ENCODE assay signal across 1 cellular context in the genomic region with DNA sequence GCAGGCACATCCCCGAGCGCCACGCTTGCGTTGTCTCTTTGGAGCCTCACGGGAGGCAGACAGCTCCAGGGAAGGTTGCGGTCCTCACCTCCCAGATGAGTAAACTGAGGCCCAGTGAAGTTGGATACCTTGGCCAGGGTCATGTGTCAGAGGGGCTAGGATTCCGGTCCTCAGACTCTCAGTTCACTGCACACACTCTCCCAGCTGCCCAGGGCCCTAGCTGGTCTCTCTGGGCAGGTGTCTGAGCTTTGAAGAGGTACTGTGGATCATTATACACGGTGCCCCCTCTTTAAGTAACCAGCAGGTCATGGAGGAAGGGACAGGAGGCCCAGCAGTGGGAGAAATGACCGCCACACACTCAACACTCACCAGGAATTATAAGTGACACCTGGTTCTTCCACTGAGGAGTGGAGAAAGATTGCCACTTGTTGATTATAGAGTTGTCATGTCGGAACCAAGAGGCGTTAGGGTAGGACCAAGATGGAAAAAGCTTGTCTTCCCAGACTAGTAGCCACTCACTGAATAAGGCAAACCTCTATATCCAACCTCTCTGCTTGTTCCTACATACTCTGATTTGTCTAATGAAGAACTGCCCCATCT.
TF ChIP-seq lines count a peak whose summit lies in the region.

No MANE protein-coding gene starts in this region.

TF ChIP-seq in HepG2, 621 proteins besides CTCF, POLR2A, EP300 and RAD21 (continues in another document):
- TF ChIP-seq, protein P1, sequence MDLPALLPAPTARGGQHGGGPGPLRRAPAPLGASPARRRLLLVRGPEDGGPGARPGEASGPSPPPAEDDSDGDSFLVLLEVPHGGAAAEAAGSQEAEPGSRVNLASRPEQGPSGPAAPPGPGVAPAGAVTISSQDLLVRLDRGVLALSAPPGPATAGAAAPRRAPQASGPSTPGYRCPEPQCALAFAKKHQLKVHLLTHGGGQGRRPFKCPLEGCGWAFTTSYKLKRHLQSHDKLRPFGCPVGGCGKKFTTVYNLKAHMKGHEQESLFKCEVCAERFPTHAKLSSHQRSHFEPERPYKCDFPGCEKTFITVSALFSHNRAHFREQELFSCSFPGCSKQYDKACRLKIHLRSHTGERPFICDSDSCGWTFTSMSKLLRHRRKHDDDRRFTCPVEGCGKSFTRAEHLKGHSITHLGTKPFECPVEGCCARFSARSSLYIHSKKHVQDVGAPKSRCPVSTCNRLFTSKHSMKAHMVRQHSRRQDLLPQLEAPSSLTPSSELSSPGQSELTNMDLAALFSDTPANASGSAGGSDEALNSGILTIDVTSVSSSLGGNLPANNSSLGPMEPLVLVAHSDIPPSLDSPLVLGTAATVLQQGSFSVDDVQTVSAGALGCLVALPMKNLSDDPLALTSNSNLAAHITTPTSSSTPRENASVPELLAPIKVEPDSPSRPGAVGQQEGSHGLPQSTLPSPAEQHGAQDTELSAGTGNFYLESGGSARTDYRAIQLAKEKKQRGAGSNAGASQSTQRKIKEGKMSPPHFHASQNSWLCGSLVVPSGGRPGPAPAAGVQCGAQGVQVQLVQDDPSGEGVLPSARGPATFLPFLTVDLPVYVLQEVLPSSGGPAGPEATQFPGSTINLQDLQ (CRISPR knock-in tag; IDR thresholded peaks at IDR 0.05) = 0 out of 2 replicates have a peak, but pooled peaks have one; percentile 12
- no peak for TF ChIP-seq ARNT (IDR thresholded peaks at IDR 0.05)
- TF ChIP-seq, protein P2, sequence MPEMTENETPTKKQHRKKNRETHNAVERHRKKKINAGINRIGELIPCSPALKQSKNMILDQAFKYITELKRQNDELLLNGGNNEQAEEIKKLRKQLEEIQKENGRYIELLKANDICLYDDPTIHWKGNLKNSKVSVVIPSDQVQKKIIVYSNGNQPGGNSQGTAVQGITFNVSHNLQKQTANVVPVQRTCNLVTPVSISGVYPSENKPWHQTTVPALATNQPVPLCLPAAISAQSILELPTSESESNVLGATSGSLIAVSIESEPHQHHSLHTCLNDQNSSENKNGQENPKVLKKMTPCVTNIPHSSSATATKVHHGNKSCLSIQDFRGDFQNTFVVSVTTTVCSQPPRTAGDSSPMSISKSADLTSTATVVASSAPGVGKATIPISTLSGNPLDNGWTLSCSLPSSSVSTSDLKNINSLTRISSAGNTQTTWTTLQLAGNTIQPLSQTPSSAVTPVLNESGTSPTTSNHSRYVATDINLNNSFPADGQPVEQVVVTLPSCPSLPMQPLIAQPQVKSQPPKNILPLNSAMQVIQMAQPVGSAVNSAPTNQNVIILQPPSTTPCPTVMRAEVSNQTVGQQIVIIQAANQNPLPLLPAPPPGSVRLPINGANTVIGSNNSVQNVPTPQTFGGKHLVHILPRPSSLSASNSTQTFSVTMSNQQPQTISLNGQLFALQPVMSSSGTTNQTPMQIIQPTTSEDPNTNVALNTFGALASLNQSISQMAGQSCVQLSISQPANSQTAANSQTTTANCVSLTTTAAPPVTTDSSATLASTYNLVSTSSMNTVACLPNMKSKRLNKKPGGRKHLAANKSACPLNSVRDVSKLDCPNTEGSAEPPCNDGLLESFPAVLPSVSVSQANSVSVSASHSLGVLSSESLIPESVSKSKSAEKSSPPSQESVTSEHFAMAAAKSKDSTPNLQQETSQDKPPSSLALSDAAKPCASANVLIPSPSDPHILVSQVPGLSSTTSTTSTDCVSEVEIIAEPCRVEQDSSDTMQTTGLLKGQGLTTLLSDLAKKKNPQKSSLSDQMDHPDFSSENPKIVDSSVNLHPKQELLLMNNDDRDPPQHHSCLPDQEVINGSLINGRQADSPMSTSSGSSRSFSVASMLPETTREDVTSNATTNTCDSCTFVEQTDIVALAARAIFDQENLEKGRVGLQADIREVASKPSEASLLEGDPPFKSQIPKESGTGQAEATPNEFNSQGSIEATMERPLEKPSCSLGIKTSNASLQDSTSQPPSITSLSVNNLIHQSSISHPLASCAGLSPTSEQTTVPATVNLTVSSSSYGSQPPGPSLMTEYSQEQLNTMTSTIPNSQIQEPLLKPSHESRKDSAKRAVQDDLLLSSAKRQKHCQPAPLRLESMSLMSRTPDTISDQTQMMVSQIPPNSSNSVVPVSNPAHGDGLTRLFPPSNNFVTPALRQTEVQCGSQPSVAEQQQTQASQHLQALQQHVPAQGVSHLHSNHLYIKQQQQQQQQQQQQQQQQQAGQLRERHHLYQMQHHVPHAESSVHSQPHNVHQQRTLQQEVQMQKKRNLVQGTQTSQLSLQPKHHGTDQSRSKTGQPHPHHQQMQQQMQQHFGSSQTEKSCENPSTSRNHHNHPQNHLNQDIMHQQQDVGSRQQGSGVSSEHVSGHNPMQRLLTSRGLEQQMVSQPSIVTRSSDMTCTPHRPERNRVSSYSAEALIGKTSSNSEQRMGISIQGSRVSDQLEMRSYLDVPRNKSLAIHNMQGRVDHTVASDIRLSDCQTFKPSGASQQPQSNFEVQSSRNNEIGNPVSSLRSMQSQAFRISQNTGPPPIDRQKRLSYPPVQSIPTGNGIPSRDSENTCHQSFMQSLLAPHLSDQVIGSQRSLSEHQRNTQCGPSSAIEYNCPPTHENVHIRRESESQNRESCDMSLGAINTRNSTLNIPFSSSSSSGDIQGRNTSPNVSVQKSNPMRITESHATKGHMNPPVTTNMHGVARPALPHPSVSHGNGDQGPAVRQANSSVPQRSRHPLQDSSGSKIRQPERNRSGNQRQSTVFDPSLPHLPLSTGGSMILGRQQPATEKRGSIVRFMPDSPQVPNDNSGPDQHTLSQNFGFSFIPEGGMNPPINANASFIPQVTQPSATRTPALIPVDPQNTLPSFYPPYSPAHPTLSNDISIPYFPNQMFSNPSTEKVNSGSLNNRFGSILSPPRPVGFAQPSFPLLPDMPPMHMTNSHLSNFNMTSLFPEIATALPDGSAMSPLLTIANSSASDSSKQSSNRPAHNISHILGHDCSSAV (CRISPR knock-in tag; IDR thresholded peaks at IDR 0.05; ENCODE audit: borderline replicate concordance) = 0 out of 2 replicates have a peak, but pooled peaks have one; percentile 58
- 0 out of 2 replicates have a peak, but pooled peaks have one; percentile 23 for TF ChIP-seq NR1H2 (CRISPR knock-in tag; IDR thresholded peaks at IDR 0.05; ENCODE audit: borderline replicate concordance, low read depth)
- 0 out of 2 replicates have a peak, but pooled peaks have one; percentile 28 for TF ChIP-seq ZFP36L1 (CRISPR knock-in tag; IDR thresholded peaks at IDR 0.05)
- no peak for TF ChIP-seq MED13 (CRISPR knock-in tag; IDR thresholded peaks at IDR 0.05)
- 0 out of 2 replicates have a peak, but pooled peaks have one; percentile 40 for TF ChIP-seq ZNF703 (CRISPR knock-in tag; IDR thresholded peaks at IDR 0.05; ENCODE audit: borderline replicate concordance)
- 0 out of 2 replicates have a peak, but pooled peaks have one; percentile 12 for TF ChIP-seq ZNF891 (CRISPR knock-in tag; IDR thresholded peaks at IDR 0.05)
- TF ChIP-seq, protein P3, sequence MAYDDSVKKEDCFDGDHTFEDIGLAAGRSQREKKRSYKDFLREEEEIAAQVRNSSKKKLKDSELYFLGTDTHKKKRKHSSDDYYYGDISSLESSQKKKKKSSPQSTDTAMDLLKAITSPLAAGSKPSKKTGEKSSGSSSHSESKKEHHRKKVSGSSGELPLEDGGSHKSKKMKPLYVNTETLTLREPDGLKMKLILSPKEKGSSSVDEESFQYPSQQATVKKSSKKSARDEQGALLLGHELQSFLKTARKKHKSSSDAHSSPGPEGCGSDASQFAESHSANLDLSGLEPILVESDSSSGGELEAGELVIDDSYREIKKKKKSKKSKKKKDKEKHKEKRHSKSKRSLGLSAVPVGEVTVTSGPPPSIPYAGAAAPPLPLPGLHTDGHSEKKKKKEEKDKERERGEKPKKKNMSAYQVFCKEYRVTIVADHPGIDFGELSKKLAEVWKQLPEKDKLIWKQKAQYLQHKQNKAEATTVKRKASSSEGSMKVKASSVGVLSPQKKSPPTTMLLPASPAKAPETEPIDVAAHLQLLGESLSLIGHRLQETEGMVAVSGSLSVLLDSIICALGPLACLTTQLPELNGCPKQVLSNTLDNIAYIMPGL (CRISPR knock-in tag; IDR thresholded peaks at IDR 0.05; ENCODE audit: borderline replicate concordance in 1 of 2, low read depth in 1 of 2) = peak in 1 of 2 experiments; percentile 1; a peak in 1 of 4 replicates
- TF ChIP-seq MIER2 (CRISPR knock-in tag; IDR thresholded peaks at IDR 0.05) = no peak
- no peak for TF ChIP-seq ZNF431 (CRISPR knock-in tag; IDR thresholded peaks at IDR 0.05; ENCODE audit: borderline replicate concordance, low read depth)
- TF ChIP-seq KDM4B (CRISPR knock-in tag; IDR thresholded peaks at IDR 0.05) = 0 out of 2 replicates have a peak, but pooled peaks have one; percentile 17
- TF ChIP-seq, protein P4, sequence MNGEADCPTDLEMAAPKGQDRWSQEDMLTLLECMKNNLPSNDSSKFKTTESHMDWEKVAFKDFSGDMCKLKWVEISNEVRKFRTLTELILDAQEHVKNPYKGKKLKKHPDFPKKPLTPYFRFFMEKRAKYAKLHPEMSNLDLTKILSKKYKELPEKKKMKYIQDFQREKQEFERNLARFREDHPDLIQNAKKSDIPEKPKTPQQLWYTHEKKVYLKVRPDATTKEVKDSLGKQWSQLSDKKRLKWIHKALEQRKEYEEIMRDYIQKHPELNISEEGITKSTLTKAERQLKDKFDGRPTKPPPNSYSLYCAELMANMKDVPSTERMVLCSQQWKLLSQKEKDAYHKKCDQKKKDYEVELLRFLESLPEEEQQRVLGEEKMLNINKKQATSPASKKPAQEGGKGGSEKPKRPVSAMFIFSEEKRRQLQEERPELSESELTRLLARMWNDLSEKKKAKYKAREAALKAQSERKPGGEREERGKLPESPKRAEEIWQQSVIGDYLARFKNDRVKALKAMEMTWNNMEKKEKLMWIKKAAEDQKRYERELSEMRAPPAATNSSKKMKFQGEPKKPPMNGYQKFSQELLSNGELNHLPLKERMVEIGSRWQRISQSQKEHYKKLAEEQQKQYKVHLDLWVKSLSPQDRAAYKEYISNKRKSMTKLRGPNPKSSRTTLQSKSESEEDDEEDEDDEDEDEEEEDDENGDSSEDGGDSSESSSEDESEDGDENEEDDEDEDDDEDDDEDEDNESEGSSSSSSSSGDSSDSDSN (CRISPR knock-in tag; IDR thresholded peaks at IDR 0.05) = peak; percentile 5
- 0 out of 2 replicates have a peak, but pooled peaks have one; percentile 36 for TF ChIP-seq MTA1 (CRISPR knock-in tag; IDR thresholded peaks at IDR 0.05; ENCODE audit: borderline replicate concordance)
- no peak for TF ChIP-seq SAP130 (CRISPR knock-in tag; IDR thresholded peaks at IDR 0.05; ENCODE audit: low read depth)
- TF ChIP-seq DNMT3B (CRISPR knock-in tag; conservative IDR thresholded peaks at IDR 0.05) = no peak
- TF ChIP-seq ZNF329 (CRISPR knock-in tag; IDR thresholded peaks at IDR 0.05; ENCODE audit: low read depth) = peak; percentile 54; the same call in 1 of the 2 replicates
- no peak for TF ChIP-seq ZNF605 (CRISPR knock-in tag; IDR thresholded peaks at IDR 0.05)
- no peak for TF ChIP-seq HIVEP1 (CRISPR knock-in tag; IDR thresholded peaks at IDR 0.05)
- peak; percentile 6; the same call in 1 of the 2 replicates for TF ChIP-seq GLI4 (CRISPR knock-in tag; IDR thresholded peaks at IDR 0.05; ENCODE audit: borderline replicate concordance)
- TF ChIP-seq ZNF501 (CRISPR knock-in tag; IDR thresholded peaks at IDR 0.05) = peak; percentile 6; the same call in 1 of the 2 replicates
- TF ChIP-seq, protein P5, sequence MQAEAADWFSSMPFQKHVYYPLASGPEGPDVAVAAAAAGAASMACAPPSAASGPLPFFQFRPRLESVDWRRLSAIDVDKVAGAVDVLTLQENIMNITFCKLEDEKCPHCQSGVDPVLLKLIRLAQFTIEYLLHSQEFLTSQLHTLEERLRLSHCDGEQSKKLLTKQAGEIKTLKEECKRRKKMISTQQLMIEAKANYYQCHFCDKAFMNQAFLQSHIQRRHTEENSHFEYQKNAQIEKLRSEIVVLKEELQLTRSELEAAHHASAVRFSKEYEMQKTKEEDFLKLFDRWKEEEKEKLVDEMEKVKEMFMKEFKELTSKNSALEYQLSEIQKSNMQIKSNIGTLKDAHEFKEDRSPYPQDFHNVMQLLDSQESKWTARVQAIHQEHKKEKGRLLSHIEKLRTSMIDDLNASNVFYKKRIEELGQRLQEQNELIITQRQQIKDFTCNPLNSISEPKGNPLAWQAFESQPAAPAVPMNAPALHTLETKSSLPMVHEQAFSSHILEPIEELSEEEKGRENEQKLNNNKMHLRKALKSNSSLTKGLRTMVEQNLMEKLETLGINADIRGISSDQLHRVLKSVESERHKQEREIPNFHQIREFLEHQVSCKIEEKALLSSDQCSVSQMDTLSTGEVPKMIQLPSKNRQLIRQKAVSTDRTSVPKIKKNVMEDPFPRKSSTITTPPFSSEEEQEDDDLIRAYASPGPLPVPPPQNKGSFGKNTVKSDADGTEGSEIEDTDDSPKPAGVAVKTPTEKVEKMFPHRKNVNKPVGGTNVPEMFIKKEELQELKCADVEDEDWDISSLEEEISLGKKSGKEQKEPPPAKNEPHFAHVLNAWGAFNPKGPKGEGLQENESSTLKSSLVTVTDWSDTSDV (CRISPR knock-in tag; IDR thresholded peaks at IDR 0.05) = 0 out of 2 replicates have a peak, but pooled peaks have one; percentile 34
- TF ChIP-seq ZIK1 (CRISPR knock-in tag; IDR thresholded peaks at IDR 0.05; ENCODE audit: borderline replicate concordance, low read depth) = no peak
- TF ChIP-seq, protein P6, sequence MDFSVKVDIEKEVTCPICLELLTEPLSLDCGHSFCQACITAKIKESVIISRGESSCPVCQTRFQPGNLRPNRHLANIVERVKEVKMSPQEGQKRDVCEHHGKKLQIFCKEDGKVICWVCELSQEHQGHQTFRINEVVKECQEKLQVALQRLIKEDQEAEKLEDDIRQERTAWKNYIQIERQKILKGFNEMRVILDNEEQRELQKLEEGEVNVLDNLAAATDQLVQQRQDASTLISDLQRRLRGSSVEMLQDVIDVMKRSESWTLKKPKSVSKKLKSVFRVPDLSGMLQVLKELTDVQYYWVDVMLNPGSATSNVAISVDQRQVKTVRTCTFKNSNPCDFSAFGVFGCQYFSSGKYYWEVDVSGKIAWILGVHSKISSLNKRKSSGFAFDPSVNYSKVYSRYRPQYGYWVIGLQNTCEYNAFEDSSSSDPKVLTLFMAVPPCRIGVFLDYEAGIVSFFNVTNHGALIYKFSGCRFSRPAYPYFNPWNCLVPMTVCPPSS (IDR thresholded peaks at IDR 0.05) = no peak
- TF ChIP-seq SP2 (CRISPR knock-in tag; IDR thresholded peaks at IDR 0.05) = peak; percentile 12; the same call in 1 of the 2 replicates
- 0 out of 2 replicates have a peak, but pooled peaks have one; percentile 25 for TF ChIP-seq ZNF775 (CRISPR knock-in tag; IDR thresholded peaks at IDR 0.05; ENCODE audit: borderline replicate concordance)
- TF ChIP-seq ZNF572 (CRISPR knock-in tag; IDR thresholded peaks at IDR 0.05) = peak; percentile 98; the same call in 1 of the 2 replicates
- no peak for TF ChIP-seq KDM3A (CRISPR knock-in tag; IDR thresholded peaks at IDR 0.05; ENCODE audit: low read depth)
- TF ChIP-seq ZNF850 (CRISPR knock-in tag; conservative IDR thresholded peaks at IDR 0.05) = 0 out of 2 replicates have a peak, but pooled peaks have one; percentile 23
- 0 out of 2 replicates have a peak, but pooled peaks have one; percentile 53 for TF ChIP-seq ZNF816 (CRISPR knock-in tag; IDR thresholded peaks at IDR 0.05; ENCODE audit: borderline replicate concordance)
- TF ChIP-seq ASH2L (IDR thresholded peaks at IDR 0.05; ENCODE audit: insufficient read length, low read depth, low read length) = peak; percentile 11
- TF ChIP-seq ZNF607 (CRISPR knock-in tag; IDR thresholded peaks at IDR 0.05; ENCODE audit: borderline replicate concordance) = peak; percentile 81
- TF ChIP-seq CBX1 (IDR thresholded peaks at IDR 0.05; ENCODE audit: low read depth) = peak; percentile 51
- 0 out of 2 replicates have a peak, but pooled peaks have one; percentile 68 for TF ChIP-seq ZNF772 (CRISPR knock-in tag; IDR thresholded peaks at IDR 0.05)
- peak; percentile 43; the same call in 1 of the 2 replicates for TF ChIP-seq TGIF2 (CRISPR knock-in tag; IDR thresholded peaks at IDR 0.05)
